Comparison of ENCODE assay signal across 8 cellular contexts in the genomic region with DNA sequence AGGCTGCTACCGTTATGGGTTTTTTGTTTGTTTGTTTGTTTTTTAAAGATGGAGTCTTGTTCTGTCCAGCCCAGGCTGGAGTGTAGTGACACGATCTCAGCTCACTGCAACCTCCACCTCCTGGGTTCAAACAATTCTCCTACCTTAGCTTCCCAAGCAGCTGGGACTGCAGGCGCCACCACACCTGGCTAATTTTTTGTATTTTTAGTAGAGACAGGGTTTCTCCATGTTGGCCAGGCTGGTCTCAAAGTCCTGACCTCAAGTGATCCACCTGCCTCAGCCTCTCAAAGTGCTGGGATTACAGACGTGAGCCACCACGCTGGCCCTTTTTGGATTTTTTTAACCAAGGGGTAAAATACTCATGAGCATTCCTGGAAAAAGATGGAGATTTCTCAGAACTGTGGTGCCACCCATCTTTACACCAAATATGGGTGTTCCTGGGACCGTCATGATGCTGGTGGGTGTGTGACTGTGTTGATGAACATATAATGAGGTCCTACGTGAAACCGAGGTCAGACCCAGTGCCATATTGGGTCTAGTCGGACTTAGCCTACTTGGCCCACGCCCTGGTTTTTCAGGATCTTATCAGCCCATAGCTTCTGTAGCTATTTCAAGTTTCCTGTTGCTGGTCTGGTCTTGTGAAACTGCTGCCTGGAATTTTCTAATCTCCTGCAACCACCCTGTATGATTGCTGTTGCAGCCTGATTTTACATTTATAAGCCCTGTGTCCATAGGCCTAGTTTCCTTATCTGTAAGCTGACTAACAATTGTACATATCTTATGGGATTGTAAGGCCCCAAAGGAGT. TPM values are rescaled to one million over a fixed set of nuclear protein-coding genes. Genes with fewer than 3 reads are reported as not detected.
A peak's percentile ranks its signal among the peaks of the same experiment; 100 is the strongest.
DNase-seq lines count a peak whose midpoint lies in the region; TF ChIP-seq lines count a peak whose summit lies in the region.

No MANE protein-coding gene starts in this region.

- no peak overlapping the region for H3K23ac ChIP-seq in mesendoderm (ENCODE audit: low read length)

- H3K27ac ChIP-seq in brain microvascular endothelial cell (no peak overlapping the region), Peyer's patch (peak overlapping the region in 2 of 4 donors; percentile 29 to 51), mesendoderm (ENCODE audit: low read depth, low read length) (no peak overlapping the region)

- H3K79me1 ChIP-seq in mesendoderm (ENCODE audit: low read length) = peaks cover 14% of the 10 kb centered on the region

- H4K8ac ChIP-seq in mesendoderm (ENCODE audit: low read depth, low read length) = no peak overlapping the region

- H3K4ac ChIP-seq in mesendoderm (ENCODE audit: low read depth, low read length) = no peak overlapping the region

- no peak overlapping the region for H2BK120ac ChIP-seq in mesendoderm (ENCODE audit: low read depth, low read length)

- no peak overlapping the region for H3K4me2 ChIP-seq in mesendoderm (ENCODE audit: low read length)

- no peak overlapping the region for H3K4me3 ChIP-seq in brain microvascular endothelial cell (ENCODE audit: low read depth, low read length)
- H3K4me3 ChIP-seq in MG63 = no peak overlapping the region
- no peak overlapping the region for H3K4me3 ChIP-seq in Peyer's patch
- no peak overlapping the region for H3K4me3 ChIP-seq in mesendoderm (ENCODE audit: low read length)

- no peak for TF ChIP-seq CTCF in brain microvascular endothelial cell (IDR thresholded peaks at IDR 0.05; ENCODE audit: low read depth, low read length, missing control alignments)
- no peak for TF ChIP-seq CTCF in Peyer's patch (IDR thresholded peaks at IDR 0.05)

- H3K27me3 ChIP-seq in brain microvascular endothelial cell (replicated peaks) = no peaks in the 10 kb centered on the region
- H3K27me3 ChIP-seq in MG63 = no peaks in the 10 kb centered on the region
- H3K27me3 ChIP-seq in Peyer's patch = no peaks in the 10 kb centered on the region
- H3K27me3 ChIP-seq in mesendoderm (ENCODE audit: insufficient read depth, low read length, poor library complexity) = no peaks in the 10 kb centered on the region

- in situ Hi-C loops in brain microvascular endothelial cell (cut with HindIII; ENCODE audit: low pct_ligation_motif_present, low sequenced_read_pairs) = no loop called here

- no peak overlapping the region for H2AK5ac ChIP-seq in mesendoderm (ENCODE audit: low read length)

- no peak overlapping the region for H2BK15ac ChIP-seq in mesendoderm (replicated peaks; ENCODE audit: low read depth)

- no peak overlapping the region for H4K5ac ChIP-seq in mesendoderm (ENCODE audit: low read length)

- TF ChIP-seq POLR2A in Peyer's patch (IDR thresholded peaks at IDR 0.05) = no peak

- H3K9me3 ChIP-seq in MG63 = no peaks in the 10 kb centered on the region
- H3K9me3 ChIP-seq in Peyer's patch = no peaks in the 10 kb centered on the region

- H3K56ac ChIP-seq in mesendoderm (ENCODE audit: low read length) = no peak overlapping the region

- H3K9ac ChIP-seq in mesendoderm (ENCODE audit: low read length) = no peak overlapping the region

- peak; percentile 15 for DNase-seq in stimulated activated CD4-positive, alpha-beta T cell treated with anti-CD3 and anti-CD28 coated beads, Interleukin-4, amount 100 ng/mL, for 24 hours
- DNase-seq in stimulated activated CD4-positive, alpha-beta T cell treated with anti-CD3 and anti-CD28 coated beads, Interleukin-4, amount 100 ng/mL, for 1 hour = no peak
- DNase-seq in brain microvascular endothelial cell = peak; percentile 54
- peak; percentile 34 to 40 for DNase-seq in lung microvascular endothelial cell (ENCODE audit: low read depth in 2 of 2)
- DNase-seq in MG63 = no peak
- DNase-seq in AG08395 (ENCODE audit: low spot score) = no peak
- DNase-seq in Peyer's patch = no peak
- DNase-seq in mesendoderm = no peak

- H3K79me2 ChIP-seq in mesendoderm (ENCODE audit: control insufficient read depth, insufficient read depth, low read length) = peaks cover 21% of the 10 kb centered on the region

- H3K4me1 ChIP-seq in Peyer's patch (peaks cover 4 to 32% (median 22%) of the 10 kb centered on the region in 4 donors), mesendoderm (ENCODE audit: control insufficient read depth, low read depth, low read length) (peaks cover 9% of the 10 kb centered on the region)

- no CpG with 5 or more reads among the region's 10 CpGs for WGBS in mesendoderm (ENCODE audit: extremely low coverage, insufficient coverage, low lambda C conversion rate)

- H3K36me3 ChIP-seq in brain microvascular endothelial cell (replicated peaks) (peaks cover 44% of the 10 kb centered on the region), MG63 (peaks cover 66% of the 10 kb centered on the region), Peyer's patch (peaks cover 0 to 52% (median 0%) of the 10 kb centered on the region in 3 donors), mesendoderm (ENCODE audit: control insufficient read depth, insufficient read depth, low read length) (peaks cover 11% of the 10 kb centered on the region)

- no peak overlapping the region for H3K18ac ChIP-seq in mesendoderm (ENCODE audit: low read length)

- no peak overlapping the region for H2BK5ac ChIP-seq in mesendoderm (ENCODE audit: low read length)

RNA-seq across cellular contexts. Expression of a gene that starts 6.2 kb away (rescaled TPM):
- total RNA-seq in lung microvascular endothelial cell (21.6 and 63.9 TPM in 2 replicates), Peyer's patch (100 to 1,000 TPM in 2 of 4 donors, 10 to 100 TPM in 2; 39.2 to 198 (median 80.3) TPM)
- 26.1 and 36.4 TPM in 2 replicates for total RNA-seq in MG63 (2014; rRNA removed; shearing (Covaris generic); ENCODE audit: low replicate concordance)
- 32.5 TPM for polyA plus RNA-seq in mesendoderm (2013, experiment 1 of 2)
- polyA plus RNA-seq in mesendoderm (2013, experiment 2 of 2) = 33.4 TPM

RNA-seq across cellular contexts. Expression of a gene that starts 10.0 kb away (rescaled TPM):
- total RNA-seq in lung microvascular endothelial cell (2.4 and 7.1 TPM in 2 replicates), Peyer's patch (10 to 100 TPM in 1 of 4 donors, 1 to 10 TPM in 3; 2.8 to 38.8 (median 5.9) TPM)
- total RNA-seq in MG63 (2014; rRNA removed; shearing (Covaris generic); ENCODE audit: low replicate concordance) = 5.4 and 14.5 TPM in 2 replicates
- 4.9 TPM for polyA plus RNA-seq in mesendoderm (2013, experiment 1 of 2)
- polyA plus RNA-seq in mesendoderm (2013, experiment 2 of 2) = 4.6 TPM

RNA-seq across cellular contexts. Expression of a gene that starts 20.1 kb away (rescaled TPM):
- total RNA-seq in lung microvascular endothelial cell (under 0.01 TPM in 2 replicates), Peyer's patch (not detected)
- total RNA-seq in MG63 (2014; rRNA removed; shearing (Covaris generic); ENCODE audit: low replicate concordance) = not detected in 2 replicates
- polyA plus RNA-seq in mesendoderm (2013, experiment 1 of 2) = 0.31 TPM
- polyA plus RNA-seq in mesendoderm (2013, experiment 2 of 2) = 0.21 TPM

RNA-seq across cellular contexts. Expression of a gene that starts 21.7 kb away (rescaled TPM):
- total RNA-seq in lung microvascular endothelial cell (118 and 160 TPM in 2 replicates), Peyer's patch (100 to 1,000 TPM; 154 to 506 (median 444) TPM)
- 157 and 236 TPM in 2 replicates for total RNA-seq in MG63 (2014; rRNA removed; shearing (Covaris generic); ENCODE audit: low replicate concordance)
- polyA plus RNA-seq in mesendoderm (2013, experiment 1 of 2) = 53.7 TPM
- 51.7 TPM for polyA plus RNA-seq in mesendoderm (2013, experiment 2 of 2)

RNA-seq across cellular contexts. Expression of a gene that starts 42.1 kb away (rescaled TPM):
- 0.60 and 2.6 TPM in 2 replicates for total RNA-seq in lung microvascular endothelial cell
- not detected in 2 replicates for total RNA-seq in MG63 (2014; rRNA removed; shearing (Covaris generic); ENCODE audit: low replicate concordance)
- total RNA-seq in Peyer's patch = 1 to 10 TPM in 3 of 4 donors, not detected in 1; 2.0 to 8.8 (median 2.8) TPM
- 1.5 TPM for polyA plus RNA-seq in mesendoderm (2013, experiment 1 of 2)
- polyA plus RNA-seq in mesendoderm (2013, experiment 2 of 2) = 1.2 TPM

Comparison
In these comparisons a context has a peak if more than half of its experiments do, and no peak if none do; other contexts are left out.
1. DNase-seq: peak in stimulated activated CD4-positive, alpha-beta T cell treated with anti-CD3 and anti-CD28 coated beads, Interleukin-4, amount 100 ng/mL, for 24 hours (single experiment), brain microvascular endothelial cell (single experiment) and lung microvascular endothelial cell (2 of 2); none in stimulated activated CD4-positive, alpha-beta T cell treated with anti-CD3 and anti-CD28 coated beads, Interleukin-4, amount 100 ng/mL, for 1 hour (single experiment), MG63 (single experiment), AG08395 (single experiment), Peyer's patch (0 of 3) and mesendoderm (single experiment).